14 cellular contexts compared by ENCODE assay signal in genomic region chr6:138973481-138974140, GRCh38. TPM values are rescaled to one million over a fixed set of nuclear protein-coding genes. Genes with fewer than 3 reads are reported as not detected.
DNase-seq lines count a peak whose midpoint lies in the region; ATAC-seq and TF ChIP-seq lines count a peak whose summit lies in the region.
"Had no signal": no experiment of that assay in that cellular context is flagged by ENCODE, and none has a peak within 500 bp of the region (broad histone marks: within the 10 kb centered on the region; RNA-seq: fewer than 3 reads in every experiment).

No MANE protein-coding gene starts in this region.

- no peak overlapping the region for H3K4me3 Mint-ChIP-seq in osteocyte (ENCODE audit: unreplicated experiment)
- H3K4me3 Mint-ChIP-seq in naive thymus-derived CD8-positive, alpha-beta T cell, result peak overlapping the region in 5 of 10 donors; percentile 0 to 28 (median 2)
- H3K4me3 Mint-ChIP-seq: nephron progenitor cell had no signal

- H3K9me3 ChIP-seq in HEK293 (ENCODE audit: control insufficient read depth, insufficient read depth, low read depth, low read length), result no peaks in the 10 kb centered on the region
- H3K9me3 ChIP-seq in RWPE2 (ENCODE audit: severe bottlenecking), result no peaks in the 10 kb centered on the region
- no peaks in the 10 kb centered on the region for H3K9me3 ChIP-seq in colonic mucosa
- H3K9me3 ChIP-seq: testis had no signal

- CTCF ChIA-PET in HEK293 (lab: Yijun Ruan, JAX), result interaction anchor here (0.5 to 0.7 kb wide), 2 partner anchors 14 to 47 kb away, joined by 3 to 4 read pairs; partner anchors contain the start of gene REPS1

- intact Hi-C loops in colonic mucosa (cut with DNase I), result no loop called here

- no peaks in the 10 kb centered on the region for H3K36me3 Mint-ChIP-seq in osteocyte (ENCODE audit: unreplicated experiment)
- H3K36me3 Mint-ChIP-seq in naive thymus-derived CD8-positive, alpha-beta T cell, result peaks cover 0 to 6% (median 0%) of the 10 kb centered on the region in 3 donors

- H3K4me1 Mint-ChIP-seq in osteocyte (ENCODE audit: unreplicated experiment), result peaks cover 51% of the 10 kb centered on the region
- peaks cover 33 to 93% (median 76%) of the 10 kb centered on the region in 4 donors for H3K4me1 Mint-ChIP-seq in naive thymus-derived CD8-positive, alpha-beta T cell

- peaks cover 31% of the 10 kb centered on the region for H3K4me1 ChIP-seq in HEK293 (ENCODE audit: control insufficient read depth, insufficient read depth, low read length)
- H3K4me1 ChIP-seq in RWPE2 (ENCODE audit: insufficient read depth, poor library complexity, severe bottlenecking), result peaks cover 53% of the 10 kb centered on the region
- H3K4me1 ChIP-seq in colonic mucosa, result no peaks in the 10 kb centered on the region

- H3K27ac ChIP-seq in HEK293 (ENCODE audit: extremely low read depth, low read depth, low read length), result no peak overlapping the region
- H3K27ac ChIP-seq in RWPE2 (ENCODE audit: poor library complexity, severe bottlenecking), result peak overlapping the region; percentile 96
- H3K27ac ChIP-seq in epithelial cell of prostate, result peak overlapping the region; percentile 81
- H3K27ac ChIP-seq in colonic mucosa, result no peak overlapping the region

- no peaks in the 10 kb centered on the region for H3K36me3 ChIP-seq in HEK293 (ENCODE audit: control insufficient read depth in 2 of 2, insufficient read depth in 1 of 2, low read length in 2 of 2)
- no peaks in the 10 kb centered on the region for H3K36me3 ChIP-seq in RWPE2 (ENCODE audit: low read depth)
- no peaks in the 10 kb centered on the region for H3K36me3 ChIP-seq in colonic mucosa

- peak; percentile 32; the same call in 2 of the 3 replicates for ATAC-seq in RWPE2 (ENCODE audit: low read depth)
- no peak for ATAC-seq in naive thymus-derived CD8-positive, alpha-beta T cell
- ATAC-seq: activated T-cell treated with anti-CD3 and anti-CD28 coated beads, Interleukin-2, amount 50 U/mL, for 72 hours; left cardiac atrium; T-cell had no signal

- DNase-seq in RWPE2 (ENCODE audit: low spot score) (no peak), epithelial cell of prostate (ENCODE audit: low read depth, low spot score) (no peak), osteocyte (ENCODE audit: extremely low spot score, unreplicated experiment) (no peak), colonic mucosa (no peak)
- no peak for DNase-seq in activated effector memory CD4-positive, alpha-beta T cell treated with anti-CD3 and anti-CD28 coated beads, Interleukin-2, amount 50 U/mL, for 16 hours
- DNase-seq in naive thymus-derived CD8-positive, alpha-beta T cell, result no peak
- DNase-seq: activated CD4-positive, alpha-beta T cell treated with anti-CD3 and anti-CD28 coated beads, Interleukin-2, amount 50 U/mL, for 1 hour; activated T-cell treated with anti-CD3 and anti-CD28 coated beads, Interleukin-2, amount 50 U/mL, for 72 hours; Karpas-422; left cardiac atrium; nephron progenitor cell; T-cell; testis had no signal

- no peaks in the 10 kb centered on the region for H3K27me3 ChIP-seq in RWPE2 (ENCODE audit: insufficient read depth, poor library complexity, severe bottlenecking)
- H3K27me3 ChIP-seq in colonic mucosa, result no peaks in the 10 kb centered on the region
- H3K27me3 ChIP-seq: testis had no signal

- H3K4me3 ChIP-seq in HEK293 (ENCODE audit: low read depth, low read length) (no peak overlapping the region), RWPE2 (ENCODE audit: severe bottlenecking) (no peak overlapping the region), colonic mucosa (no peak overlapping the region)
- H3K4me3 ChIP-seq: testis had no signal

- H3K27me3 Mint-ChIP-seq in osteocyte (ENCODE audit: unreplicated experiment), result no peaks in the 10 kb centered on the region
- no peaks in the 10 kb centered on the region for H3K27me3 Mint-ChIP-seq in naive thymus-derived CD8-positive, alpha-beta T cell
- H3K27me3 Mint-ChIP-seq: T-cell had no signal

- H3K9me3 Mint-ChIP-seq in osteocyte (ENCODE audit: unreplicated experiment), result no peaks in the 10 kb centered on the region
- no peaks in the 10 kb centered on the region for H3K9me3 Mint-ChIP-seq in naive thymus-derived CD8-positive, alpha-beta T cell
- H3K9me3 Mint-ChIP-seq: activated T-cell treated with anti-CD3 and anti-CD28 coated beads, Interleukin-2, amount 50 U/mL, for 72 hours; nephron progenitor cell; T-cell had no signal

- POLR2A ChIA-PET in HEK293 (lab: Yijun Ruan, JAX), result interaction anchor here (0.6 kb wide), 1 partner anchor 15 kb away, joined by 3 read pairs; no protein-coding TSS in a partner anchor
- POLR2A ChIA-PET in naive thymus-derived CD8-positive, alpha-beta T cell (lab: Charles Lee), result no interaction called here

- TF ChIP-seq CTCF in HEK293 (tag by site-specific recombination; IDR thresholded peaks at IDR 0.05) (no peak), RWPE2 (IDR thresholded peaks at IDR 0.05; ENCODE audit: poor library complexity, severe bottlenecking) (no peak), osteocyte (IDR thresholded peaks at IDR 0.05) (no peak), colonic mucosa (IDR thresholded peaks at IDR 0.05) (no peak)

- H3K27ac Mint-ChIP-seq in osteocyte (ENCODE audit: unreplicated experiment), result peak overlapping the region; percentile 70
- peak overlapping the region in 4 of 10 donors; percentile 2 to 57 (median 34) for H3K27ac Mint-ChIP-seq in naive thymus-derived CD8-positive, alpha-beta T cell
- H3K27ac Mint-ChIP-seq: activated T-cell treated with anti-CD3 and anti-CD28 coated beads, Interleukin-2, amount 50 U/mL, for 72 hours; T-cell had no signal

- H3K9ac ChIP-seq in colonic mucosa (ENCODE audit: low read depth in 2 of 2, low read length in 2 of 2), result no peak overlapping the region

TF ChIP-seq in HEK293, 187 proteins besides CTCF, POLR2A, EP300 and RAD21:
- TF ChIP-seq ZNF629 (tag by site-specific recombination; IDR thresholded peaks at IDR 0.05) (0 out of 2 replicates have a peak, but pooled peaks have one; percentile 11), OSR2 (tag by site-specific recombination; IDR thresholded peaks at IDR 0.05) (peak; percentile 41; the same call in 1 of the 2 replicates), ZNF350 (tag by site-specific recombination; IDR thresholded peaks at IDR 0.05) (no peak), ZNF521 (tag by site-specific recombination; IDR thresholded peaks at IDR 0.05) (no peak), GLIS1 (tag by site-specific recombination; IDR thresholded peaks at IDR 0.05) (0 out of 2 replicates have a peak, but pooled peaks have one; percentile 15), ZNF707 (tag by site-specific recombination; IDR thresholded peaks at IDR 0.05) (no peak), PRDM1 (tag by site-specific recombination; IDR thresholded peaks at IDR 0.05) (0 out of 2 replicates have a peak, but pooled peaks have one; percentile 18)
- TF ChIP-seq, protein P1, sequence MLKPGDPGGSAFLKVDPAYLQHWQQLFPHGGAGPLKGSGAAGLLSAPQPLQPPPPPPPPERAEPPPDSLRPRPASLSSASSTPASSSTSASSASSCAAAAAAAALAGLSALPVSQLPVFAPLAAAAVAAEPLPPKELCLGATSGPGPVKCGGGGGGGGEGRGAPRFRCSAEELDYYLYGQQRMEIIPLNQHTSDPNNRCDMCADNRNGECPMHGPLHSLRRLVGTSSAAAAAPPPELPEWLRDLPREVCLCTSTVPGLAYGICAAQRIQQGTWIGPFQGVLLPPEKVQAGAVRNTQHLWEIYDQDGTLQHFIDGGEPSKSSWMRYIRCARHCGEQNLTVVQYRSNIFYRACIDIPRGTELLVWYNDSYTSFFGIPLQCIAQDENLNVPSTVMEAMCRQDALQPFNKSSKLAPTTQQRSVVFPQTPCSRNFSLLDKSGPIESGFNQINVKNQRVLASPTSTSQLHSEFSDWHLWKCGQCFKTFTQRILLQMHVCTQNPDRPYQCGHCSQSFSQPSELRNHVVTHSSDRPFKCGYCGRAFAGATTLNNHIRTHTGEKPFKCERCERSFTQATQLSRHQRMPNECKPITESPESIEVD (tag by site-specific recombination; IDR thresholded peaks at IDR 0.05), result peak; percentile 73

RNA-seq across cellular contexts. Expression of gene REPS1, which starts 14.4 kb away (rescaled TPM):
- total RNA-seq in osteocyte (32.2 and 38.0 TPM in 2 replicates), colonic mucosa (10 to 100 TPM; 36.1 to 37.3 TPM)
- total RNA-seq in naive thymus-derived CD8-positive, alpha-beta T cell, result 10 to 100 TPM; 69.9 to 70.0 TPM
- polyA plus RNA-seq in naive thymus-derived CD8-positive, alpha-beta T cell, result 10 to 100 TPM; 19.4 to 45.3 (median 28.4) TPM

RNA-seq across cellular contexts. Expression of gene ABRACL, which starts 54.9 kb away (rescaled TPM):
- total RNA-seq in osteocyte (16.9 and 23.0 TPM in 2 replicates), colonic mucosa (10 to 100 TPM; 64.7 to 90.6 TPM)
- 100 to 1,000 TPM; 105 to 112 TPM for total RNA-seq in naive thymus-derived CD8-positive, alpha-beta T cell
- polyA plus RNA-seq in naive thymus-derived CD8-positive, alpha-beta T cell, result 100 to 1,000 TPM; 210 to 228 (median 217) TPM

Comparison
In these comparisons a context has a peak if more than half of its experiments do, and no peak if none do; other contexts are left out.
1. H3K27ac ChIP-seq: peak in RWPE2 (single experiment) and epithelial cell of prostate (single experiment); none in HEK293 (single experiment) and colonic mucosa (single experiment).